In genomic region chr14:71320734-71321555, GRCh38 we compare ENCODE assay signal across 8 cellular contexts. TPM values are rescaled to one million over a fixed set of nuclear protein-coding genes. Genes with fewer than 3 reads are reported as not detected.
DNase-seq lines count a peak whose midpoint lies in the region; ATAC-seq and TF ChIP-seq lines count a peak whose summit lies in the region.

No MANE protein-coding gene starts in this region.

- H3K27ac Mint-ChIP-seq in GM23338 = peak overlapping the region; percentile 80
- peak overlapping the region; percentile 88 for H3K27ac Mint-ChIP-seq in activated CD4-positive, alpha-beta T cell treated with anti-CD3 and anti-CD28 coated beads, Interleukin-2, amount 10 ng/mL, durations not matched to agents 7 days and 5 days
- H3K27ac Mint-ChIP-seq in dendritic cell treated with granulocyte-macrophage colony-stimulating factor and Interleukin-4, amounts not matched to agents 40 ng/mL and 50 ng/mL, for 4 days = peak overlapping the region; percentile 97

- CTCF ChIA-PET in activated CD4-positive, alpha-beta T cell treated with anti-CD3 and anti-CD28 coated beads, Interleukin-2, amount 10 ng/mL, durations not matched to agents 7 days and 5 days (lab: Charles Lee) = interaction anchor here (0.5 to 2.2 kb wide), 14 partner anchors 9 to 432 kb away, joined by 3 to 6 read pairs (median 3); no protein-coding TSS in a partner anchor

- H3K36me3 Mint-ChIP-seq in GM23338 (ENCODE audit: low read depth) = no peaks in the 10 kb centered on the region; the same call in 2 of the 3 replicates
- H3K36me3 Mint-ChIP-seq in activated CD4-positive, alpha-beta T cell treated with anti-CD3 and anti-CD28 coated beads, Interleukin-2, amount 10 ng/mL, durations not matched to agents 7 days and 5 days (ENCODE audit: low read depth) = peaks cover 15% of the 10 kb centered on the region
- H3K36me3 Mint-ChIP-seq in dendritic cell treated with granulocyte-macrophage colony-stimulating factor and Interleukin-4, amounts not matched to agents 40 ng/mL and 50 ng/mL, for 4 days (ENCODE audit: low read depth) = peaks cover 15% of the 10 kb centered on the region

- H3K27ac ChIP-seq in GM23338 (ENCODE audit: low read depth) (peak overlapping the region; percentile 32), liver (ENCODE audit: low read depth in 1 of 2, low read length in 2 of 2) (peak overlapping the region; percentile 98)

- no peaks in the 10 kb centered on the region; the same call in 1 of the 2 replicates for H4K20me1 ChIP-seq in GM23338 (replicated peaks; ENCODE audit: insufficient read depth)

- POLR2A ChIA-PET in activated CD4-positive, alpha-beta T cell treated with anti-CD3 and anti-CD28 coated beads, Interleukin-2, amount 10 ng/mL, durations not matched to agents 7 days and 5 days (lab: Charles Lee) = interaction anchor here (0.6 to 1.6 kb wide), 5 partner anchors 78 to 432 kb away, joined by 3 to 6 read pairs (median 3); no protein-coding TSS in a partner anchor

- peak; percentile 66 for ATAC-seq in GM23338

- H3K4me1 ChIP-seq in GM23338 (ENCODE audit: insufficient read depth) (peaks cover 37% of the 10 kb centered on the region), liver (ENCODE audit: control insufficient read depth in 4 of 4, insufficient read depth in 4 of 4, low read length in 3 of 4) (peaks cover 0 to 43% (median 21%) of the 10 kb centered on the region in 4 donors)

- no peak for TF ChIP-seq RAD21 in liver (IDR thresholded peaks at IDR 0.05)

- H3K9ac ChIP-seq in liver (ENCODE audit: low read depth in 1 of 2, low read length in 2 of 2) = peak overlapping the region; percentile 50 to 86

- H3K9me2 ChIP-seq in GM23338 (ENCODE audit: insufficient read depth) = no peaks in the 10 kb centered on the region; the same call in 1 of the 2 replicates

- intact Hi-C loops in dendritic cell treated with granulocyte-macrophage colony-stimulating factor and Interleukin-4, amounts not matched to agents 40 ng/mL and 50 ng/mL, for 4 days (cut with micrococcal nuclease) = loop anchor here (1.0 to 5.0 kb wide), 3 partner anchors 78 to 431 kb away; no protein-coding TSS in a partner anchor

- H3K27me3 ChIP-seq in GM23338 (ENCODE audit: insufficient read depth) (no peaks in the 10 kb centered on the region), liver (ENCODE audit: control insufficient read depth in 4 of 4, insufficient read depth in 4 of 4, low read length in 3 of 4) (no peaks in the 10 kb centered on the region)

- DNase-seq in GM04504 (ENCODE audit: low read depth) = peak; percentile 52
- peak; percentile 59 for DNase-seq in GM23338 (ENCODE audit: low spot score)
- DNase-seq in NB4 (ENCODE audit: low read depth) = peak; percentile 65
- peak; percentile 61 for DNase-seq in activated CD4-positive, alpha-beta T cell treated with anti-CD3 and anti-CD28 coated beads, Interleukin-2, amount 10 ng/mL, durations not matched to agents 7 days and 5 days
- peak; percentile 63 for DNase-seq in stimulated activated CD4-positive, alpha-beta T cell treated with anti-CD3 and anti-CD28 coated beads, Interleukin-4, amount 100 ng/mL, for 1 hour
- no peak for DNase-seq in NCI-H446 treated with DMSO at 0.1 percent for 48 hours (lab: John Stamatoyannopoulos, UW)

- H3K36me3 ChIP-seq in GM23338 (ENCODE audit: insufficient read depth) = no peaks in the 10 kb centered on the region
- H3K36me3 ChIP-seq in liver (ENCODE audit: control insufficient read depth in 4 of 4, insufficient read depth in 3 of 4, low read depth in 1 of 4, low read length in 3 of 4) = no peaks in the 10 kb centered on the region

- peak overlapping the region; percentile 91 for H3K4me3 Mint-ChIP-seq in GM23338
- peak overlapping the region; percentile 88 for H3K4me3 Mint-ChIP-seq in activated CD4-positive, alpha-beta T cell treated with anti-CD3 and anti-CD28 coated beads, Interleukin-2, amount 10 ng/mL, durations not matched to agents 7 days and 5 days
- peak overlapping the region; percentile 91 for H3K4me3 Mint-ChIP-seq in dendritic cell treated with granulocyte-macrophage colony-stimulating factor and Interleukin-4, amounts not matched to agents 40 ng/mL and 50 ng/mL, for 4 days

- WGBS in liver = 1% methylated on average over 95 of the region's 95 CpGs

- peak overlapping the region; percentile 83 for H3K4me2 ChIP-seq in GM23338

- peaks cover 10% of the 10 kb centered on the region for H3K27me3 Mint-ChIP-seq in GM23338 (ENCODE audit: insufficient read depth, low read depth, poor library complexity)
- H3K27me3 Mint-ChIP-seq in activated CD4-positive, alpha-beta T cell treated with anti-CD3 and anti-CD28 coated beads, Interleukin-2, amount 10 ng/mL, durations not matched to agents 7 days and 5 days = no peaks in the 10 kb centered on the region
- H3K27me3 Mint-ChIP-seq in dendritic cell treated with granulocyte-macrophage colony-stimulating factor and Interleukin-4, amounts not matched to agents 40 ng/mL and 50 ng/mL, for 4 days = no peaks in the 10 kb centered on the region

- TF ChIP-seq POLR2A in NB4 (IDR thresholded peaks at IDR 0.05; ENCODE audit: extremely low read depth, insufficient read length) = peak; percentile 32

- H3K9me3 ChIP-seq in liver (ENCODE audit: control insufficient read depth in 4 of 4, low read length in 3 of 4) = no peaks in the 10 kb centered on the region

- H3K9me3 Mint-ChIP-seq in GM23338 = no peaks in the 10 kb centered on the region
- no peaks in the 10 kb centered on the region for H3K9me3 Mint-ChIP-seq in activated CD4-positive, alpha-beta T cell treated with anti-CD3 and anti-CD28 coated beads, Interleukin-2, amount 10 ng/mL, durations not matched to agents 7 days and 5 days
- no peaks in the 10 kb centered on the region for H3K9me3 Mint-ChIP-seq in dendritic cell treated with granulocyte-macrophage colony-stimulating factor and Interleukin-4, amounts not matched to agents 40 ng/mL and 50 ng/mL, for 4 days

- peaks cover 38% of the 10 kb centered on the region for H3K79me2 ChIP-seq in GM23338 (replicated peaks; ENCODE audit: insufficient read depth)

- peaks cover 41% of the 10 kb centered on the region for H3K4me1 Mint-ChIP-seq in GM23338
- H3K4me1 Mint-ChIP-seq in activated CD4-positive, alpha-beta T cell treated with anti-CD3 and anti-CD28 coated beads, Interleukin-2, amount 10 ng/mL, durations not matched to agents 7 days and 5 days = peaks cover 53% of the 10 kb centered on the region
- peaks cover 54% of the 10 kb centered on the region for H3K4me1 Mint-ChIP-seq in dendritic cell treated with granulocyte-macrophage colony-stimulating factor and Interleukin-4, amounts not matched to agents 40 ng/mL and 50 ng/mL, for 4 days (ENCODE audit: low read depth)

- H2AFZ ChIP-seq in GM23338 = peak overlapping the region; percentile 16; the same call in 1 of the 2 replicates

- H3F3A ChIP-seq in GM23338 (replicated peaks; ENCODE audit: low read depth) = no peaks in the 10 kb centered on the region

- TF ChIP-seq CTCF in GM23338 (conservative IDR thresholded peaks at IDR 0.05; ENCODE audit: low read depth in 2 of 2) (0 out of 4 replicates have a peak, but pooled peaks of 1 of the 2 experiments have one; percentile 11), NB4 (IDR thresholded peaks at IDR 0.05; ENCODE audit: low read depth, low read length) (no peak), liver (IDR thresholded peaks at IDR 0.05; ENCODE audit: low read depth, low read length, missing input control) (no peak)

- H3K4me3 ChIP-seq in GM23338 = peak overlapping the region; percentile 77
- peak overlapping the region; percentile 62 for H3K4me3 ChIP-seq in NB4 (ENCODE audit: low read depth, low read length)
- H3K4me3 ChIP-seq in liver (ENCODE audit: low read depth in 1 of 3, low read length in 3 of 3) = peak overlapping the region; percentile 81 to 98 (median 95)

TF ChIP-seq in liver, 16 proteins besides CTCF, POLR2A, EP300 and RAD21:
- TF ChIP-seq HNF4G (IDR thresholded peaks at IDR 0.05) (no peak), FOXA2 (IDR thresholded peaks at IDR 0.05) (no peak), EGR1 (IDR thresholded peaks at IDR 0.05; ENCODE audit: low read depth in 2 of 2) (no peak), YY1 (IDR thresholded peaks at IDR 0.05) (no peak), HNF4A (conservative IDR thresholded peaks at IDR 0.05) (no peak), SP1 (IDR thresholded peaks at IDR 0.05) (no peak), TAF1 (conservative IDR thresholded peaks at IDR 0.05) (no peak), GABPA (IDR thresholded peaks at IDR 0.05 in 1 of 2, conservative IDR thresholded peaks at IDR 0.05 in 1 of 2) (no peak)

RNA-seq across cellular contexts. Expression of gene SIPA1L1, which starts 0.7 kb away (rescaled TPM):
- total RNA-seq in GM23338 (2014; rRNA removed; shearing (Covaris generic)) = 46.6 and 61.0 TPM in 2 replicates
- polyA plus RNA-seq in GM23338 (2016; fragmentation: Nextera tagmentation; extraction: Ambion mirVana) (31.7 and 33.3 TPM in 2 replicates), liver (10 to 100 TPM; 12.3 to 18.0 TPM)
- total RNA-seq in activated CD4-positive, alpha-beta T cell treated with anti-CD3 and anti-CD28 coated beads, Interleukin-2, amount 10 ng/mL, durations not matched to agents 7 days and 5 days = 10 to 100 TPM; 46.8 to 56.0 TPM
- total RNA-seq in liver = 10 to 100 TPM; 11.1 to 30.2 TPM
